In the genomic region with DNA sequence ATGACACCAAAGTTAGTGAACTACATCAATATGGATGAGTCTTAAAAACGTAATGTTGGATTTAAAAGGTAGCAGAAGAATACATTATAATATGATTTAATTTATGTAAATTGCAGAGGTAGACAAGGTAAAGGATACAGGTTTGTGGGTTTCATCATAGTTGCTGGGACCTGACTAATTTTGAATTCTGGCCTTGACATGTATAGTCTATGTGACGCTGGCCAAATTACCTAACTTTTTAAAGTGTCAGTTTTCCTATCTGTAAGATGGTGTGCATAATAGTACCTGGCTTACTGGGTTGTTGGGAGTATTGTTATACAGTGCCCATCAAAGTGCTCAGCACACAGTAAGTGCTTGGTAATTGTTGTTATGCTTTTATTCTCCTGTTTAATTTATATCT, we compare ENCODE assay signal across 21 cellular contexts. TPM values are rescaled to one million over a fixed set of nuclear protein-coding genes. Genes with fewer than 3 reads are reported as not detected.
DNase-seq lines count a peak whose midpoint lies in the region; ATAC-seq and TF ChIP-seq lines count a peak whose summit lies in the region.
"Had no signal": no experiment of that assay in that cellular context is flagged by ENCODE, and none has a peak within 500 bp of the region (broad histone marks: within the 10 kb centered on the region; RNA-seq: fewer than 3 reads in every experiment).

No MANE protein-coding gene starts in this region.

- H3K4me3 Mint-ChIP-seq in naive thymus-derived CD4-positive, alpha-beta T cell, result no peak overlapping the region
- H3K4me3 Mint-ChIP-seq: activated naive CD4-positive, alpha-beta T cell treated with anti-CD3 and anti-CD28 coated beads for 36 hours; CD8-positive, alpha-beta memory T cell; T-helper 1 cell treated with Interleukin-12 subunit alpha and Interleukin-12 subunit beta and Interleukin-4 antibody, amounts not matched to agents 30 μg/mL and 1 μg/mL, for 36 hours had no signal

- H4K20me1 ChIP-seq in BLaER1 treated with 17β-estradiol and CSF1 and Interleukin-3, amounts not matched to agents 10 nM and 100 nM, result peaks cover 8 to 93% (median 53%) of the 10 kb centered on the region in 11 experiments; a peak in 17 of 22 replicates

- peaks cover 0 to 4% (median 0%) of the 10 kb centered on the region in 5 donors for H3K36me3 Mint-ChIP-seq in naive thymus-derived CD4-positive, alpha-beta T cell
- H3K36me3 Mint-ChIP-seq: CD8-positive, alpha-beta memory T cell had no signal

- no peak overlapping the region for H3K4me3 ChIP-seq in BLaER1 treated with 17β-estradiol and CSF1 and Interleukin-3, amounts not matched to agents 10 nM and 100 nM
- H3K4me3 ChIP-seq in MG63, result peak overlapping the region; percentile 21; the same call in 1 of the 2 replicates
- H3K4me3 ChIP-seq in brain microvascular endothelial cell (ENCODE audit: low read depth, low read length), result no peak overlapping the region
- no peak overlapping the region for H3K4me3 ChIP-seq in naive thymus-derived CD4-positive, alpha-beta T cell (ENCODE audit: low read length)

- no peaks in the 10 kb centered on the region for H3K9me3 Mint-ChIP-seq in naive thymus-derived CD4-positive, alpha-beta T cell
- H3K9me3 Mint-ChIP-seq: activated naive CD4-positive, alpha-beta T cell treated with anti-CD3 and anti-CD28 coated beads for 36 hours; CD8-positive, alpha-beta memory T cell; T-helper 1 cell treated with Interleukin-12 subunit alpha and Interleukin-12 subunit beta and Interleukin-4 antibody, amounts not matched to agents 30 μg/mL and 1 μg/mL, for 36 hours had no signal

- no peak for TF ChIP-seq CTCF in brain microvascular endothelial cell (IDR thresholded peaks at IDR 0.05; ENCODE audit: low read depth, low read length, missing control alignments)

- H3K27ac Mint-ChIP-seq in naive thymus-derived CD4-positive, alpha-beta T cell, result peak overlapping the region in 2 of 9 donors; percentile 5 to 23
- H3K27ac Mint-ChIP-seq: T-helper 1 cell treated with Interleukin-12 subunit alpha and Interleukin-12 subunit beta and Interleukin-4 antibody, amounts not matched to agents 30 μg/mL and 1 μg/mL, for 36 hours had no signal

- CTCF ChIA-PET in naive thymus-derived CD4-positive, alpha-beta T cell (lab: Charles Lee), result no interaction called here

- peaks cover 17 to 27% (median 24%) of the 10 kb centered on the region in 10 experiments for H3K4me1 ChIP-seq in BLaER1 treated with 17β-estradiol and CSF1 and Interleukin-3, amounts not matched to agents 10 nM and 100 nM
- H3K4me1 ChIP-seq in naive thymus-derived CD4-positive, alpha-beta T cell (ENCODE audit: control insufficient read depth in 2 of 2, insufficient read depth in 2 of 2, low read length in 2 of 2), result peaks cover 7 to 16% of the 10 kb centered on the region in 2 donors

- in situ Hi-C loops in brain microvascular endothelial cell (cut with HindIII; ENCODE audit: low pct_ligation_motif_present, low sequenced_read_pairs), result no loop called here

- H3K9ac ChIP-seq in BLaER1 treated with 17β-estradiol and CSF1 and Interleukin-3, amounts not matched to agents 10 nM and 100 nM, result no peak overlapping the region; a peak in 1 of 22 replicates

- no peak for ATAC-seq in naive thymus-derived CD4-positive, alpha-beta T cell
- ATAC-seq in HG03108 (IDR thresholded peaks at IDR 0.05; ENCODE audit: unreplicated experiment) (no peak), HG03095 (IDR thresholded peaks at IDR 0.05; ENCODE audit: unreplicated experiment) (no peak)

- peaks cover 7 to 20% (median 14%) of the 10 kb centered on the region in 7 donors for H3K4me1 Mint-ChIP-seq in naive thymus-derived CD4-positive, alpha-beta T cell

- peak overlapping the region; percentile 47 to 80 (median 68) for H3K4me2 ChIP-seq in BLaER1 treated with 17β-estradiol and CSF1 and Interleukin-3, amounts not matched to agents 10 nM and 100 nM

- H3K27me3 Mint-ChIP-seq in naive thymus-derived CD4-positive, alpha-beta T cell, result no peaks in the 10 kb centered on the region
- H3K27me3 Mint-ChIP-seq: CD8-positive, alpha-beta memory T cell had no signal

- H3K27me3 ChIP-seq in BLaER1 treated with 17β-estradiol and CSF1 and Interleukin-3, amounts not matched to agents 10 nM and 100 nM, result no peaks in the 10 kb centered on the region
- H3K27me3 ChIP-seq in MG63 (no peaks in the 10 kb centered on the region), brain microvascular endothelial cell (replicated peaks) (no peaks in the 10 kb centered on the region)
- no peaks in the 10 kb centered on the region for H3K27me3 ChIP-seq in naive thymus-derived CD4-positive, alpha-beta T cell (ENCODE audit: control insufficient read depth in 2 of 2, insufficient read depth in 2 of 2, low read length in 2 of 2)

- peaks cover 0 to 28% (median 18%) of the 10 kb centered on the region in 11 experiments; a peak in 15 of 22 replicates for H3K36me3 ChIP-seq in BLaER1 treated with 17β-estradiol and CSF1 and Interleukin-3, amounts not matched to agents 10 nM and 100 nM
- no peaks in the 10 kb centered on the region for H3K36me3 ChIP-seq in MG63
- no peaks in the 10 kb centered on the region for H3K36me3 ChIP-seq in brain microvascular endothelial cell (replicated peaks)
- H3K36me3 ChIP-seq in naive thymus-derived CD4-positive, alpha-beta T cell (ENCODE audit: control insufficient read depth in 2 of 3, insufficient read depth in 3 of 3, low read length in 3 of 3), result no peaks in the 10 kb centered on the region
- H3K36me3 ChIP-seq: WERI-Rb-1 had no signal

- no peak for DNase-seq in MG63
- no peak for DNase-seq in brain microvascular endothelial cell
- DNase-seq in naive thymus-derived CD4-positive, alpha-beta T cell, result no peak
- no peak for DNase-seq in NCI-H524 treated with DMSO at 0.1 percent for 48 hours (lab: John Stamatoyannopoulos, UW)
- DNase-seq in HK-2 (ENCODE audit: unreplicated experiment), result no peak
- DNase-seq: activated CD4-positive, alpha-beta T cell treated with anti-CD3 and anti-CD28 coated beads, Interleukin-2, amount 50 U/mL, for 48 hours; activated naive CD4-positive, alpha-beta T cell treated with anti-CD3 and anti-CD28 coated beads for 36 hours; aorta; kidney; mesendoderm; NCI-H1694; NCI-H345; retina; Right ventricle myocardium superior; stimulated activated CD4-positive, alpha-beta T cell treated with anti-CD3 and anti-CD28 coated beads, Interleukin-2, amount 100 ng/mL, for 24 hours; WERI-Rb-1 had no signal

- peaks cover 0 to 9% (median 2%) of the 10 kb centered on the region in 11 experiments; a peak in 13 of 22 replicates for H3K9me3 ChIP-seq in BLaER1 treated with 17β-estradiol and CSF1 and Interleukin-3, amounts not matched to agents 10 nM and 100 nM (replicated peaks in 1 of 11)
- no peaks in the 10 kb centered on the region for H3K9me3 ChIP-seq in MG63
- H3K9me3 ChIP-seq in naive thymus-derived CD4-positive, alpha-beta T cell (ENCODE audit: control insufficient read depth in 2 of 3, low read length in 3 of 3), result no peaks in the 10 kb centered on the region

- H3K27ac ChIP-seq in BLaER1 treated with 17β-estradiol and CSF1 and Interleukin-3, amounts not matched to agents 10 nM and 100 nM, result peak overlapping the region in 5 of 11 experiments; percentile 13 to 69 (median 56); a peak in 7 of 22 replicates
- H3K27ac ChIP-seq in brain microvascular endothelial cell, result peak overlapping the region; percentile 83
- H3K27ac ChIP-seq in naive thymus-derived CD4-positive, alpha-beta T cell (ENCODE audit: low read depth, low read length), result peak overlapping the region; percentile 70
- H3K27ac ChIP-seq: WERI-Rb-1 had no signal

- POLR2A ChIA-PET in naive thymus-derived CD4-positive, alpha-beta T cell (lab: Charles Lee), result interaction anchor here (0.7 to 1.7 kb wide), 5 partner anchors 8 to 241 kb away, joined by 3 to 11 read pairs (median 5); a partner anchor contains a TSS

- intact Hi-C loops in naive thymus-derived CD4-positive, alpha-beta T cell (cut with micrococcal nuclease), result loop anchor here (2.0 to 5.0 kb wide), 3 partner anchors 33 to 451 kb away; a partner anchor contains a TSS

RNA-seq across cellular contexts. Expression of a gene that starts 34.5 kb away (rescaled TPM):
- 62.6 and 71.3 TPM in 2 replicates for total RNA-seq in MG63 (2014; rRNA removed; shearing (Covaris generic); ENCODE audit: low replicate concordance)
- 10 to 100 TPM; 20.9 to 42.0 (median 35.1) TPM for total RNA-seq in naive thymus-derived CD4-positive, alpha-beta T cell
- 10 to 100 TPM; 21.4 to 24.5 TPM for polyA plus RNA-seq in naive thymus-derived CD4-positive, alpha-beta T cell
